Comparison of ENCODE assay signal across 1 cellular context in the genomic region with DNA sequence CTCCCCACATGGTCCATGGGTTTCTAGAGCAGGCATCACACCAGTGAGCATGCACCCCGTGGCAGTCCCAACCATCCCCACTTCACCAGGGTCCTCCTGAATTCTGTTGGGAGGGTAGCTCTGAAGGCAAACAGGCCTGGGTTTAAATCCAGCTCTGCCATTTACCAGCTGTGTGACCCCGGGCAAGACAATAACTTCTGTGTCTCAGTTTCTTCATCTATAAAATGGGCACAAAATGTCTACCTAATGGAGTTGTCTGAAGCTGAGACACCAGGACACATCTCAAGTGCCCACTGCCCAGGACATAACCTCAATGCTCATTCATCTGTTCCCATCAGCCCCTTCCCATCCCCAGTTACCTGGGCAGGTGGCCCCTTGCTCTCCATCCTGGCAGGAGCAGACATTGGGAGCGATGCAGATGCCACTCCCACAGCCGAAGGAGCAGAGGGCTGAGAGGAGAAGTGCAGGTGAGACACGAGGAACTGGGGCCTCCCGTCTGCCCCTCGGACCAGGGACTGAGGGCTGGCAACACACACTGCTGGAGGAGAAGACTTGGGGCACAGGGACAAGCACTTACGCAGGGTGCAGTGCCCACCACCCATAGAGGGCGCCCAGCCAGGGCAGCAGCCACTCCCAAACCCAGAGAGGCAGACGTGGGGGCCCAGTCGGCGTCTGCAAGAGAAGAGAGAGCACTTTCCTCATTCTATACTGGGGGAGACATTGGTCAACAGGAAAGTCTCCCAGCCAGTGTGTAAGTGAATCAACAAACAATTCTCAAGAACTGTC.
TF ChIP-seq lines count a peak whose summit lies in the region.

No MANE protein-coding gene starts in this region.

TF ChIP-seq in HCT116, 20 proteins besides CTCF, POLR2A, EP300 and RAD21:
- TF ChIP-seq, protein P1, sequence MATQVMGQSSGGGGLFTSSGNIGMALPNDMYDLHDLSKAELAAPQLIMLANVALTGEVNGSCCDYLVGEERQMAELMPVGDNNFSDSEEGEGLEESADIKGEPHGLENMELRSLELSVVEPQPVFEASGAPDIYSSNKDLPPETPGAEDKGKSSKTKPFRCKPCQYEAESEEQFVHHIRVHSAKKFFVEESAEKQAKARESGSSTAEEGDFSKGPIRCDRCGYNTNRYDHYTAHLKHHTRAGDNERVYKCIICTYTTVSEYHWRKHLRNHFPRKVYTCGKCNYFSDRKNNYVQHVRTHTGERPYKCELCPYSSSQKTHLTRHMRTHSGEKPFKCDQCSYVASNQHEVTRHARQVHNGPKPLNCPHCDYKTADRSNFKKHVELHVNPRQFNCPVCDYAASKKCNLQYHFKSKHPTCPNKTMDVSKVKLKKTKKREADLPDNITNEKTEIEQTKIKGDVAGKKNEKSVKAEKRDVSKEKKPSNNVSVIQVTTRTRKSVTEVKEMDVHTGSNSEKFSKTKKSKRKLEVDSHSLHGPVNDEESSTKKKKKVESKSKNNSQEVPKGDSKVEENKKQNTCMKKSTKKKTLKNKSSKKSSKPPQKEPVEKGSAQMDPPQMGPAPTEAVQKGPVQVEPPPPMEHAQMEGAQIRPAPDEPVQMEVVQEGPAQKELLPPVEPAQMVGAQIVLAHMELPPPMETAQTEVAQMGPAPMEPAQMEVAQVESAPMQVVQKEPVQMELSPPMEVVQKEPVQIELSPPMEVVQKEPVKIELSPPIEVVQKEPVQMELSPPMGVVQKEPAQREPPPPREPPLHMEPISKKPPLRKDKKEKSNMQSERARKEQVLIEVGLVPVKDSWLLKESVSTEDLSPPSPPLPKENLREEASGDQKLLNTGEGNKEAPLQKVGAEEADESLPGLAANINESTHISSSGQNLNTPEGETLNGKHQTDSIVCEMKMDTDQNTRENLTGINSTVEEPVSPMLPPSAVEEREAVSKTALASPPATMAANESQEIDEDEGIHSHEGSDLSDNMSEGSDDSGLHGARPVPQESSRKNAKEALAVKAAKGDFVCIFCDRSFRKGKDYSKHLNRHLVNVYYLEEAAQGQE (IDR thresholded peaks at IDR 0.05; ENCODE audit: low read depth), result no peak
- TF ChIP-seq, protein P2, sequence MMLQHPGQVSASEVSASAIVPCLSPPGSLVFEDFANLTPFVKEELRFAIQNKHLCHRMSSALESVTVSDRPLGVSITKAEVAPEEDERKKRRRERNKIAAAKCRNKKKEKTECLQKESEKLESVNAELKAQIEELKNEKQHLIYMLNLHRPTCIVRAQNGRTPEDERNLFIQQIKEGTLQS (IDR thresholded peaks at IDR 0.05), result no peak
- TF ChIP-seq JUND (IDR thresholded peaks at IDR 0.05), result no peak
- TF ChIP-seq YY1 (IDR thresholded peaks at IDR 0.05; ENCODE audit: extremely low read depth, insufficient replicate concordance, low read depth, low read length), result no peak
- no peak for TF ChIP-seq EZH2 (IDR thresholded peaks at IDR 0.05)
- no peak for TF ChIP-seq EZH2phosphoT487 (IDR thresholded peaks at IDR 0.05; ENCODE audit: borderline replicate concordance)
- TF ChIP-seq ELF1 (IDR thresholded peaks at IDR 0.05; ENCODE audit: borderline replicate concordance, low read depth), result no peak
- no peak for TF ChIP-seq ZNF274 (IDR thresholded peaks at IDR 0.05; ENCODE audit: low read depth, low read length)
- TF ChIP-seq CEBPB (IDR thresholded peaks at IDR 0.05; ENCODE audit: low read depth), result no peak
- TF ChIP-seq POLR2AphosphoS5 (IDR thresholded peaks at IDR 0.05; ENCODE audit: low read depth, low read length), result no peak
- TF ChIP-seq ZFX (IDR thresholded peaks at IDR 0.05), result no peak
- no peak for TF ChIP-seq SIN3A (IDR thresholded peaks at IDR 0.05; ENCODE audit: low read depth)
- TF ChIP-seq, protein P3, sequence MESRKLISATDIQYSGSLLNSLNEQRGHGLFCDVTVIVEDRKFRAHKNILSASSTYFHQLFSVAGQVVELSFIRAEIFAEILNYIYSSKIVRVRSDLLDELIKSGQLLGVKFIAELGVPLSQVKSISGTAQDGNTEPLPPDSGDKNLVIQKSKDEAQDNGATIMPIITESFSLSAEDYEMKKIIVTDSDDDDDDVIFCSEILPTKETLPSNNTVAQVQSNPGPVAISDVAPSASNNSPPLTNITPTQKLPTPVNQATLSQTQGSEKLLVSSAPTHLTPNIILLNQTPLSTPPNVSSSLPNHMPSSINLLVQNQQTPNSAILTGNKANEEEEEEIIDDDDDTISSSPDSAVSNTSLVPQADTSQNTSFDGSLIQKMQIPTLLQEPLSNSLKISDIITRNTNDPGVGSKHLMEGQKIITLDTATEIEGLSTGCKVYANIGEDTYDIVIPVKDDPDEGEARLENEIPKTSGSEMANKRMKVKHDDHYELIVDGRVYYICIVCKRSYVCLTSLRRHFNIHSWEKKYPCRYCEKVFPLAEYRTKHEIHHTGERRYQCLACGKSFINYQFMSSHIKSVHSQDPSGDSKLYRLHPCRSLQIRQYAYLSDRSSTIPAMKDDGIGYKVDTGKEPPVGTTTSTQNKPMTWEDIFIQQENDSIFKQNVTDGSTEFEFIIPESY (IDR thresholded peaks at IDR 0.05; ENCODE audit: extremely low read depth, insufficient replicate concordance, low read length), result no peak
- TF ChIP-seq SP1 (IDR thresholded peaks at IDR 0.05; ENCODE audit: low read depth), result no peak
- TF ChIP-seq TCF7L2 (IDR thresholded peaks at IDR 0.05; ENCODE audit: borderline replicate concordance, extremely low read depth, insufficient read depth, insufficient read length), result no peak
- TF ChIP-seq FOSL1 (IDR thresholded peaks at IDR 0.05; ENCODE audit: low read depth), result no peak
- no peak for TF ChIP-seq CBX3 (IDR thresholded peaks at IDR 0.05; ENCODE audit: low read depth)
- TF ChIP-seq EGR1 (IDR thresholded peaks at IDR 0.05; ENCODE audit: low read depth), result no peak
- no peak for TF ChIP-seq SRF (IDR thresholded peaks at IDR 0.05; ENCODE audit: low read depth)
